ENCODE assay signal across 20 cellular contexts in the genomic region with DNA sequence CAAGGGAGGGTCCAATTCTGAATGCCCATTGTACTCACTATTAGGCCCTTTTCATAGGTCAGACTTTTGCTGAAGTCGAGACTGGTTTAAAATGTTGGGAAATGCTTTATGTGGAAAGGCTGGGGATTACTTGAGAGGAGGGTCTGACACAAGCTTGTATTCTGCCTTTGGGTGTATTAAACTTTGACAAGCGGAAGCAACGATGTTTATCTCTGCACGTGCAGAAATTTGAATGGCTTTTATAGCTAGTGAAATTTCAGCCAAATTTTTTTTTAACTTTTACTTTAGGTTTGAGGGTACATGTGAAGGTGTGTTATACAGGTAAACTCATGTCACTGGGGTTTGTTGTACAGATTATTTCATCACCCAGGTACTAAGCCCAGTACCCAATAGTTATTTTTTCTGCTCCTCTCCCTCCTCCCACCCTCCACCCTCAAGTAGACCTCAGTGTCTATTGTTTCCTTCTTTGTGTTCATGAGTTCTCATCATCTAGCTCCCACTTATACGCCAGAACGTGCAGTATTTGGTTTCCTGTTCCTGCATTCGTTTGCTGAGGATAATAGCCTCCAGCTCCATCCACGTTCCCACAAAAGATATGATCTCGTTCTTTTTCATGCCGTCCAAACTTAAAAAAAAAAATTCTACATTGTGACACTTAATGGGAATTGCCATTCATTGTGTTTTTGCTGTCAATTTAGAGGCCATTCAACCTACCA.
DNase-seq lines count a peak whose midpoint lies in the region; ATAC-seq, FAIRE-seq and TF ChIP-seq lines count a peak whose summit lies in the region.
"Had no signal": no experiment of that assay in that cellular context is flagged by ENCODE, and none has a peak within 500 bp of the region (broad histone marks: within the 10 kb centered on the region; RNA-seq: fewer than 3 reads in every experiment).

No MANE protein-coding gene starts in this region.

- H3K9ac ChIP-seq in GM12878 (ENCODE audit: control insufficient read depth, insufficient read depth, low read length) = no peak overlapping the region
- no peak overlapping the region for H3K9ac ChIP-seq in mesendoderm (ENCODE audit: low read length)
- H3K9ac ChIP-seq: KMS-11 had no signal

- TF ChIP-seq POLR2A in GM12878 (IDR thresholded peaks at IDR 0.05; ENCODE audit: low read depth, low read length) = no peak

- peaks cover 20% of the 10 kb centered on the region for H3K79me2 ChIP-seq in GM12878 (ENCODE audit: control insufficient read depth, insufficient read depth, low read length)
- no peaks in the 10 kb centered on the region for H3K79me2 ChIP-seq in mesendoderm (ENCODE audit: control insufficient read depth, insufficient read depth, low read length)

- no peak overlapping the region for H3K4me3 Mint-ChIP-seq in activated naive CD4-positive, alpha-beta T cell treated with anti-CD3 and anti-CD28 coated beads, Interleukin-2, amount 50 U/mL, for 24 hours
- no peak overlapping the region for H3K4me3 Mint-ChIP-seq in nephron
- H3K4me3 Mint-ChIP-seq: CD4-positive, CD25-positive, alpha-beta regulatory T cell had no signal

- H3K23ac ChIP-seq in mesendoderm (ENCODE audit: low read length) = no peak overlapping the region

- no peaks in the 10 kb centered on the region for H3K9me3 Mint-ChIP-seq in activated naive CD4-positive, alpha-beta T cell treated with anti-CD3 and anti-CD28 coated beads, Interleukin-2, amount 50 U/mL, for 24 hours
- H3K9me3 Mint-ChIP-seq in nephron = peaks cover 3% of the 10 kb centered on the region

- H3K4me2 ChIP-seq in GM12878 (ENCODE audit: control insufficient read depth, insufficient read depth) (no peak overlapping the region), mesendoderm (ENCODE audit: low read length) (no peak overlapping the region)
- H3K4me2 ChIP-seq: KMS-11 had no signal

- RAD21 ChIA-PET in GM12878 (lab: Charles Lee; ENCODE audit: unreplicated experiment) = interaction anchor here (0.5 to 22.6 kb wide), 17 partner anchors 7 to 799 kb away, joined by 3 to 377 read pairs (median 5); a partner anchor contains a TSS

- SMC1A ChIA-PET in GM12878 (lab: Charles Lee; ENCODE audit: uncharacterized antibody, unreplicated experiment) = interaction anchor here (0.5 to 23.7 kb wide), 21 partner anchors 9 to 272 kb away, joined by 3 to 618 read pairs (median 6); a partner anchor contains a TSS

- intact Hi-C loops in GM12878 (cut with micrococcal nuclease; ENCODE audit: unreplicated experiment) = loop anchor here (5.0 kb wide), 1 partner anchor 431 kb away; a partner anchor contains a TSS

- H3K27me3 Mint-ChIP-seq in activated naive CD4-positive, alpha-beta T cell treated with anti-CD3 and anti-CD28 coated beads, Interleukin-2, amount 50 U/mL, for 24 hours = no peaks in the 10 kb centered on the region
- no peaks in the 10 kb centered on the region for H3K27me3 Mint-ChIP-seq in nephron (ENCODE audit: low read depth)
- H3K27me3 Mint-ChIP-seq: CD4-positive, CD25-positive, alpha-beta regulatory T cell had no signal

- no peak overlapping the region for H3K4ac ChIP-seq in mesendoderm (ENCODE audit: low read depth, low read length)

- H3K9me3 ChIP-seq in GM12878 (replicated peaks; ENCODE audit: control insufficient read depth, insufficient read depth, low read length) = peaks cover 5% of the 10 kb centered on the region; the same call in 2 of the 3 replicates
- H3K9me3 ChIP-seq: MG63 had no signal

- in situ Hi-C loops in GM12878 (cut with MboI) = no loop called here

- no peak for TF ChIP-seq CTCF in GM12878 (IDR thresholded peaks at IDR 0.05 in 2 of 3, conservative IDR thresholded peaks at IDR 0.05 in 1 of 3; ENCODE audit: control insufficient read depth in 2 of 3, extremely low read depth in 1 of 3, insufficient read depth in 1 of 3, low read depth in 3 of 3, low read length in 3 of 3)
- no peak for TF ChIP-seq CTCF in nephron (IDR thresholded peaks at IDR 0.05; ENCODE audit: unreplicated experiment in 3 of 3)

- H3K27me3 ChIP-seq in GM12878 (replicated peaks in 1 of 2; ENCODE audit: control insufficient read depth in 2 of 2, insufficient read depth in 2 of 2, low read length in 1 of 2) = no peaks in the 10 kb centered on the region
- H3K27me3 ChIP-seq in mesendoderm (ENCODE audit: insufficient read depth, low read length, poor library complexity) = no peaks in the 10 kb centered on the region
- H3K27me3 ChIP-seq: MG63 had no signal

- no peak overlapping the region for H2AK5ac ChIP-seq in mesendoderm (ENCODE audit: low read length)

- peaks cover 63% of the 10 kb centered on the region for H3K4me1 ChIP-seq in GM12878 (ENCODE audit: control insufficient read depth, insufficient read depth, low read length)
- H3K4me1 ChIP-seq in mesendoderm (ENCODE audit: control insufficient read depth, low read depth, low read length) = no peaks in the 10 kb centered on the region

- POLR2A ChIA-PET in GM12878 (lab: Charles Lee) = interaction anchor here (0.9 to 15.2 kb wide), 13 partner anchors 7 to 255 kb away, joined by 3 to 414 read pairs (median 5); a partner anchor contains a TSS

- H3K36me3 Mint-ChIP-seq in activated naive CD4-positive, alpha-beta T cell treated with anti-CD3 and anti-CD28 coated beads, Interleukin-2, amount 50 U/mL, for 24 hours = peaks cover 27% of the 10 kb centered on the region
- peaks cover 67% of the 10 kb centered on the region for H3K36me3 Mint-ChIP-seq in nephron (ENCODE audit: low read depth)

- DNase-seq in activated naive CD4-positive, alpha-beta T cell (lab: John Stamatoyannopoulos, UW) = no peak
- DNase-seq in NCI-H2029 treated with DMSO at 0.1 percent for 48 hours (lab: John Stamatoyannopoulos, UW) (peak; percentile 53), GM12878 (ENCODE audit: low read depth, low spot score) (no peak), hippocampal formation (lab: John Stamatoyannopoulos, UW) (no peak), mesendoderm (no peak), HUDEP-2 (lab: John Stamatoyannopoulos, UW; ENCODE audit: unreplicated experiment in 76 of 76) (no peak)
- DNase-seq: Calu3, DND-41, GDM1, MG63, NCI-H1092 treated with DMSO at 0.1 percent for 48 hours, NCI-H1694, NCI-H2171 treated with DMSO at 0.1 percent for 48 hours, NCI-H82 had no signal

- FAIRE-seq in GM12878 (lab: Jason Lieb, UNC) = no peak

- H3K18ac ChIP-seq in mesendoderm (ENCODE audit: low read length) = no peak overlapping the region

- no peak overlapping the region for H3K56ac ChIP-seq in mesendoderm (ENCODE audit: low read length)

- no peak overlapping the region for H2BK120ac ChIP-seq in mesendoderm (ENCODE audit: low read depth, low read length)

- no peaks in the 10 kb centered on the region for H3K79me1 ChIP-seq in mesendoderm (ENCODE audit: low read length)

- no peak for TF ChIP-seq RAD21 in GM12878 (IDR thresholded peaks at IDR 0.05; ENCODE audit: insufficient read depth, low read depth, low read length)

- H3K4me3 ChIP-seq in GM12878 (no peak overlapping the region), mesendoderm (ENCODE audit: low read length) (no peak overlapping the region)
- H3K4me3 ChIP-seq: MG63 had no signal

- BruUV-seq in GM12878 (replicated peaks; lab: Mats Ljungman, UMichigan) = no TSS peak

- H2AFZ ChIP-seq in GM12878 (ENCODE audit: control insufficient read depth, low read depth, low read length) = no peak overlapping the region

- no peak for TF ChIP-seq EP300 in GM12878 (IDR thresholded peaks at IDR 0.05; ENCODE audit: borderline replicate concordance in 1 of 2, control insufficient read depth in 1 of 2, low read depth in 2 of 2, low read length in 2 of 2)

- peaks cover 15% of the 10 kb centered on the region for H3K4me1 Mint-ChIP-seq in activated naive CD4-positive, alpha-beta T cell treated with anti-CD3 and anti-CD28 coated beads, Interleukin-2, amount 50 U/mL, for 24 hours
- H3K4me1 Mint-ChIP-seq in nephron = peaks cover 22% of the 10 kb centered on the region

- no peaks in the 10 kb centered on the region for H4K20me1 ChIP-seq in GM12878 (ENCODE audit: control insufficient read depth, insufficient read depth)

- peak overlapping the region; percentile 30 for H3K27ac Mint-ChIP-seq in activated naive CD4-positive, alpha-beta T cell treated with anti-CD3 and anti-CD28 coated beads, Interleukin-2, amount 50 U/mL, for 24 hours
- H3K27ac Mint-ChIP-seq in nephron = peak overlapping the region; percentile 69 to 91 (median 87)

- H4K8ac ChIP-seq in mesendoderm (ENCODE audit: low read depth, low read length) = no peak overlapping the region

- no peak for ATAC-seq in GM12878
- ATAC-seq: HCT116 had no signal

- peak overlapping the region; percentile 95 for H3K27ac ChIP-seq in GM12878 (ENCODE audit: control insufficient read depth, insufficient read depth)
- H3K27ac ChIP-seq in mesendoderm (ENCODE audit: low read depth, low read length) = no peak overlapping the region
- H3K27ac ChIP-seq: HL-60, KMS-11 had no signal

- H2BK5ac ChIP-seq in mesendoderm (ENCODE audit: low read length) = no peak overlapping the region

- H3K36me3 ChIP-seq in GM12878 (ENCODE audit: control insufficient read depth in 2 of 2, insufficient read depth in 2 of 2, low read length in 1 of 2) = peaks cover 7 to 8% of the 10 kb centered on the region in 2 experiments; a peak in 3 of 4 replicates
- no peaks in the 10 kb centered on the region for H3K36me3 ChIP-seq in mesendoderm (ENCODE audit: control insufficient read depth, insufficient read depth, low read length)
- H3K36me3 ChIP-seq: MG63 had no signal

- no peak overlapping the region for H2BK15ac ChIP-seq in mesendoderm (replicated peaks; ENCODE audit: low read depth)

- no peak overlapping the region for H4K5ac ChIP-seq in mesendoderm (ENCODE audit: low read length)

- CTCF ChIA-PET in GM12878 (lab: Yijun Ruan, JAX) = interaction anchor here (0.9 to 10.0 kb wide), 8 partner anchors 11 to 301 kb away, joined by 3 to 95 read pairs (median 4); a partner anchor contains a TSS

- WGBS in GM12878 (ENCODE audit: insufficient coverage, insufficient replicate concordance, low lambda C conversion rate, missing lambda C conversion rate) = 97% methylated on average over 10 of the region's 10 CpGs
- no CpG with 5 or more reads among the region's 10 CpGs for WGBS in mesendoderm (ENCODE audit: extremely low coverage, insufficient coverage, low lambda C conversion rate)

TF ChIP-seq in GM12878, 131 proteins besides CTCF, POLR2A, EP300 and RAD21 (continues in another document):
- no peak for TF ChIP-seq LARP7 (IDR thresholded peaks at IDR 0.05)
- TF ChIP-seq, protein P1, sequence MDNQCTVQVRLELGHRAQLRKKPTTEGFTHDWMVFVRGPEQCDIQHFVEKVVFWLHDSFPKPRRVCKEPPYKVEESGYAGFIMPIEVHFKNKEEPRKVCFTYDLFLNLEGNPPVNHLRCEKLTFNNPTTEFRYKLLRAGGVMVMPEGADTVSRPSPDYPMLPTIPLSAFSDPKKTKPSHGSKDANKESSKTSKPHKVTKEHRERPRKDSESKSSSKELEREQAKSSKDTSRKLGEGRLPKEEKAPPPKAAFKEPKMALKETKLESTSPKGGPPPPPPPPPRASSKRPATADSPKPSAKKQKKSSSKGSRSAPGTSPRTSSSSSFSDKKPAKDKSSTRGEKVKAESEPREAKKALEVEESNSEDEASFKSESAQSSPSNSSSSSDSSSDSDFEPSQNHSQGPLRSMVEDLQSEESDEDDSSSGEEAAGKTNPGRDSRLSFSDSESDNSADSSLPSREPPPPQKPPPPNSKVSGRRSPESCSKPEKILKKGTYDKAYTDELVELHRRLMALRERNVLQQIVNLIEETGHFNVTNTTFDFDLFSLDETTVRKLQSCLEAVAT (IDR thresholded peaks at IDR 0.05) = peak; percentile 98
